Comparison of ENCODE assay signal across 17 cellular contexts in the genomic region with DNA sequence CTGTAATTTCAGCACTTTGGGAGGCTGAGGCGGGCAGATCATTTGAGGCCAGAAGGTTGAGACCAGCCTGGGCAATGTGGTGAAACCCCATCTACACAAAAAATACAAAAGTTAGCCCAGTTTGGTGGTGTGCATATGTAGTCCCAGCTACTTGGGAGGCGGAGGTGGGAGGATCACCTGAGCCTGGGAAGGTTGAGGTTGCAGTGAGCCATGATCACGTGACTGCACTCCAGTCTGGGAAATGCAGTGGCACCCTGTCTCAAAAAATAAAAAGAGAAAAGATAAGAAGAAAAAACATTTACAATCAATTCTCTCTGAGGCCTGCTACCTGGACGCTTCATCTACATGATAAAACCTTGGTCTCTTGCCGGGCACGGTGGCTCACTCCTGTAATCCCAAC. TPM values are rescaled to one million over a fixed set of nuclear protein-coding genes. Genes with fewer than 3 reads are reported as not detected.
DNase-seq lines count a peak whose midpoint lies in the region; ATAC-seq, FAIRE-seq and TF ChIP-seq lines count a peak whose summit lies in the region.
"Had no signal": no experiment of that assay in that cellular context is flagged by ENCODE, and none has a peak within 500 bp of the region (broad histone marks: within the 10 kb centered on the region; RNA-seq: fewer than 3 reads in every experiment).

No MANE protein-coding gene starts in this region.

- H3K27me3 Mint-ChIP-seq in mesothelial cell of epicardium (ENCODE audit: low read depth): no peaks in the 10 kb centered on the region

- TF ChIP-seq RAD21 in HepG2 (CRISPR knock-in tag; IDR thresholded peaks at IDR 0.05) (no peak), K562 (CRISPR knock-in tag; conservative IDR thresholded peaks at IDR 0.05 in 1 of 2, IDR thresholded peaks at IDR 0.05 in 1 of 2) (no peak)

- peaks cover 11% of the 10 kb centered on the region for H3K4me1 Mint-ChIP-seq in mesothelial cell of epicardium

- in situ Hi-C loops in HepG2 (cut with HindIII; ENCODE audit: extremely low pct_ligation_motif_present, low pct_unique_long_range_greater_than_20kb) (loop anchor here (10.0 kb wide), 1 partner anchor 276 kb away; no protein-coding TSS in a partner anchor), K562 (cut with MboI) (loop anchor here (5.0 kb wide), 1 partner anchor 97 kb away; the partner anchor contains the start of gene DPAGT1)

- CTCF ChIA-PET in HepG2 (lab: Yijun Ruan, JAX; ENCODE audit: low intra/inter-chr PET ratio, low total read pairs): no interaction called here
- CTCF ChIA-PET in K562 (lab: Yijun Ruan, JAX; ENCODE audit: low intra/inter-chr PET ratio): interaction anchor here (0.7 kb wide), 1 partner anchor 46 kb away, joined by 3 read pairs; no protein-coding TSS in a partner anchor

- H3K79me2 ChIP-seq in HepG2 (ENCODE audit: insufficient read depth, low read length) (no peaks in the 10 kb centered on the region), K562 (ENCODE audit: control insufficient read depth, insufficient read depth, low read length) (no peaks in the 10 kb centered on the region)

- H3K9ac ChIP-seq in HepG2 (ENCODE audit: insufficient read depth, low read depth, low read length): no peak overlapping the region
- H3K9ac ChIP-seq in K562 (ENCODE audit: insufficient read depth in 1 of 2, low read depth in 2 of 2, low read length in 2 of 2): no peak overlapping the region; a peak in 1 of 4 replicates
- H3K9ac ChIP-seq: BLaER1 had no signal

- TF ChIP-seq POLR2A in HepG2 (IDR thresholded peaks at IDR 0.05; ENCODE audit: insufficient read depth in 1 of 2, low read depth in 2 of 2, low read length in 2 of 2) (no peak), right lobe of liver (IDR thresholded peaks at IDR 0.05) (no peak), K562 (conservative IDR thresholded peaks at IDR 0.05) (no peak)

- H4K20me1 ChIP-seq in HepG2 (ENCODE audit: insufficient read depth, low read length): no peaks in the 10 kb centered on the region
- H4K20me1 ChIP-seq in K562 (replicated peaks; ENCODE audit: control insufficient read depth, insufficient read depth, low read length): no peaks in the 10 kb centered on the region
- H4K20me1 ChIP-seq: BLaER1 had no signal

- no peak overlapping the region for H2AFZ ChIP-seq in HepG2 (ENCODE audit: low read length)
- no peak overlapping the region for H2AFZ ChIP-seq in K562 (ENCODE audit: low read depth, low read length)

- no peak overlapping the region for H3K27ac ChIP-seq in HepG2 (ENCODE audit: extremely low read length, insufficient read depth, low read length)
- no peak overlapping the region for H3K27ac ChIP-seq in right lobe of liver
- H3K27ac ChIP-seq in K562 (ENCODE audit: extremely low read depth, low read depth, low read length): no peak overlapping the region
- peak overlapping the region; percentile 48 for H3K27ac ChIP-seq in neutrophil
- H3K27ac ChIP-seq: BLaER1 had no signal

- TF ChIP-seq EP300 in HepG2 (IDR thresholded peaks at IDR 0.05; ENCODE audit: low read depth in 2 of 2, low read length in 2 of 2) (no peak), HepG2 (CRISPR knock-in tag; IDR thresholded peaks at IDR 0.05; ENCODE audit: borderline replicate concordance) (no peak), K562 (IDR thresholded peaks at IDR 0.05; ENCODE audit: low read length) (no peak)

- intact Hi-C loops in HepG2 (cut with micrococcal nuclease; ENCODE audit: unreplicated experiment) (loop anchor here (5.0 kb wide), 1 partner anchor 92 kb away; the partner anchor contains the start of gene C2CD2L), right lobe of liver (cut with DNase I) (no loop called here), K562 (cut with micrococcal nuclease) (no loop called here)

- 0 out of 2 replicates have a peak overlapping the region, but pooled peaks have one; percentile 27 for H3K4me2 ChIP-seq in HepG2 (ENCODE audit: low read depth, low read length)
- no peak overlapping the region for H3K4me2 ChIP-seq in K562 (ENCODE audit: insufficient read depth, low read length)
- H3K4me2 ChIP-seq: BLaER1 had no signal

- ATAC-seq in HepG2 (no peak), right lobe of liver (no peak), K562 (no peak)
- ATAC-seq: HCT116 had no signal

- WGBS in HepG2 (ENCODE audit: low lambda C conversion rate): 24% methylated on average over 6 of the region's 6 CpGs
- WGBS in right lobe of liver (ENCODE audit: insufficient coverage, low coverage, low lambda C conversion rate, missing lambda C conversion rate): 80% methylated on average over 6 of the region's 6 CpGs
- WGBS in K562 (ENCODE audit: insufficient coverage, low coverage, missing lambda C conversion rate): 67% methylated on average over 6 of the region's 6 CpGs

- FAIRE-seq in HepG2 (lab: Jason Lieb, UNC): no peak
- FAIRE-seq in K562 (lab: Jason Lieb, UNC): no peak

- POLR2A ChIA-PET in HepG2 (lab: Yijun Ruan, JAX): no interaction called here
- POLR2A ChIA-PET in K562 (lab: Yijun Ruan, JAX): no interaction called here

- H3K4me1 ChIP-seq in HepG2 (ENCODE audit: insufficient read depth, low read length) (peaks cover 31% of the 10 kb centered on the region), right lobe of liver (no peaks in the 10 kb centered on the region), K562 (replicated peaks in 1 of 2; ENCODE audit: control insufficient read depth in 2 of 2, insufficient read depth in 2 of 2, low read length in 2 of 2) (peaks cover 0 to 3% of the 10 kb centered on the region in 2 experiments; a peak in 2 of 5 replicates), neutrophil (ENCODE audit: control insufficient read depth in 1 of 2, insufficient read depth in 1 of 2, low read depth in 1 of 2, low read length in 1 of 2) (peaks cover 49 to 50% of the 10 kb centered on the region in 2 experiments)

- H3K27me3 ChIP-seq in HepG2 (ENCODE audit: control insufficient read depth in 1 of 2, insufficient read depth in 2 of 2, low read length in 2 of 2): no peaks in the 10 kb centered on the region
- H3K27me3 ChIP-seq in right lobe of liver: no peaks in the 10 kb centered on the region
- H3K27me3 ChIP-seq in K562 (ENCODE audit: control insufficient read depth in 2 of 2, insufficient read depth in 2 of 2, low read length in 2 of 2): no peaks in the 10 kb centered on the region
- no peaks in the 10 kb centered on the region for H3K27me3 ChIP-seq in neutrophil
- H3K27me3 ChIP-seq: BLaER1 had no signal

- TF ChIP-seq CTCF in HepG2 (CRISPR knock-in tag; IDR thresholded peaks at IDR 0.05): no peak
- TF ChIP-seq CTCF in right lobe of liver (IDR thresholded peaks at IDR 0.05): no peak
- TF ChIP-seq CTCF in K562 (IDR thresholded peaks at IDR 0.05 in 2 of 3, conservative IDR thresholded peaks at IDR 0.05 in 1 of 3; ENCODE audit: insufficient read depth in 2 of 3, low read depth in 1 of 3, low read length in 3 of 3): no peak
- TF ChIP-seq CTCF in neutrophil (IDR thresholded peaks at IDR 0.05): no peak
- TF ChIP-seq CTCF in mesothelial cell of epicardium (IDR thresholded peaks at IDR 0.05; ENCODE audit: unreplicated experiment): no peak

- no peak overlapping the region for H3K4me3 ChIP-seq in HepG2 (replicated peaks in 1 of 3; ENCODE audit: insufficient read depth in 1 of 3, low read depth in 2 of 3, low read length in 3 of 3)
- no peak overlapping the region for H3K4me3 ChIP-seq in right lobe of liver
- no peak overlapping the region for H3K4me3 ChIP-seq in K562
- no peak overlapping the region for H3K4me3 ChIP-seq in neutrophil (ENCODE audit: low read depth in 1 of 2, low read length in 1 of 2)
- H3K4me3 ChIP-seq: BLaER1 had no signal

- no peak overlapping the region for H3K4me3 Mint-ChIP-seq in mesothelial cell of epicardium
- H3K4me3 Mint-ChIP-seq: CD8-positive, alpha-beta memory T cell had no signal

- no peaks in the 10 kb centered on the region for H3K9me1 ChIP-seq in K562 (ENCODE audit: control insufficient read depth, insufficient read depth, low read length)

- no peak for DNase-seq in HepG2 (ENCODE audit: low spot score)
- DNase-seq in right lobe of liver: no peak
- no peak for DNase-seq in K562 (ENCODE audit: extremely low read depth in 1 of 4, low spot score in 3 of 4)
- DNase-seq in NCI-H526 (lab: John Stamatoyannopoulos, UW): no peak
- DNase-seq in NCI-H1092 treated with DMSO at 0.1 percent for 48 hours (lab: John Stamatoyannopoulos, UW): no peak
- DNase-seq in LoVo (ENCODE audit: low spot score): no peak
- DNase-seq in mesothelial cell of epicardium (ENCODE audit: low spot score in 2 of 2, unreplicated experiment in 2 of 2): no peak
- DNase-seq: 8988T; AML-193; CD8-positive, alpha-beta memory T cell; DMS53; GF-D8; IMR-90 had no signal

- H3K36me3 Mint-ChIP-seq in mesothelial cell of epicardium: no peaks in the 10 kb centered on the region
- H3K36me3 Mint-ChIP-seq: CD8-positive, alpha-beta memory T cell had no signal

- no peak overlapping the region for H3K27ac Mint-ChIP-seq in mesothelial cell of epicardium

- H3K9me3 ChIP-seq in HepG2 (ENCODE audit: low read length) (no peaks in the 10 kb centered on the region), right lobe of liver (no peaks in the 10 kb centered on the region), K562 (replicated peaks; ENCODE audit: control insufficient read depth, insufficient read depth, low read depth, low read length) (no peaks in the 10 kb centered on the region), neutrophil (no peaks in the 10 kb centered on the region)
- H3K9me3 ChIP-seq: BLaER1 had no signal

- no peaks in the 10 kb centered on the region for H3K9me3 Mint-ChIP-seq in mesothelial cell of epicardium
- H3K9me3 Mint-ChIP-seq: CD8-positive, alpha-beta memory T cell had no signal

- no TSS peak for BruUV-seq in HepG2 (replicated peaks; lab: Mats Ljungman, UMichigan)
- no TSS peak for BruUV-seq in K562 (replicated peaks; lab: Mats Ljungman, UMichigan)

- H3K36me3 ChIP-seq in HepG2 (replicated peaks in 1 of 2; ENCODE audit: control insufficient read depth in 1 of 2, insufficient read depth in 2 of 2, low read length in 2 of 2) (no peaks in the 10 kb centered on the region), right lobe of liver (no peaks in the 10 kb centered on the region), K562 (ENCODE audit: control insufficient read depth, insufficient read depth, low read length) (no peaks in the 10 kb centered on the region), neutrophil (no peaks in the 10 kb centered on the region)
- H3K36me3 ChIP-seq: BLaER1 had no signal

RNA-seq across cellular contexts. Expression of gene CBL, which starts 7.2 kb away (rescaled TPM):
- total RNA-seq in HepG2 (2016; rRNA removed; fragmentation: Illumina TruSeq; extraction: Trizol) (7.4 and 11.0 TPM in 2 replicates), right lobe of liver (1 to 10 TPM; 3.1 to 7.1 (median 4.6) TPM), K562 (2014; rRNA removed) (5.9 and 6.4 TPM in 2 replicates), K562 (2014; rRNA removed; fragmentation: Illumina TruSeq; extraction: Trizol) (9.9 and 12.1 TPM in 2 replicates), K562 (2015; rRNA removed; fragmentation: Illumina TruSeq; extraction: Trizol) (7.6 and 8.2 TPM in 2 replicates), K562 (2021) (21.9 and 24.9 TPM in 2 replicates), mesothelial cell of epicardium (27.5 to 28.0 TPM (median 27.6 TPM) in 3 replicates)
- total RNA-seq in HepG2 (2016; cell fraction: cytosol; rRNA removed; fragmentation: Illumina TruSeq; extraction: Trizol; ENCODE audit: low read depth): 1.9 TPM in 2 replicates
- total RNA-seq in HepG2 (2016; cell fraction: insoluble cytoplasmic fraction; rRNA removed; fragmentation: Illumina TruSeq; extraction: Trizol): 7.0 and 10.4 TPM in 2 replicates
- total RNA-seq in HepG2 (2016; cell fraction: membrane; rRNA removed; fragmentation: Illumina TruSeq; extraction: Trizol): 3.6 and 3.8 TPM in 2 replicates
- total RNA-seq in HepG2 (2016; cell fraction: nucleus; rRNA removed; fragmentation: Illumina TruSeq; extraction: Trizol): 7.7 and 8.2 TPM in 2 replicates
- polyA plus RNA-seq in HepG2 (2011; rRNA removed) (5.5 and 6.6 TPM in 2 replicates), K562 (2011; rRNA removed) (14.4 and 15.6 TPM in 2 replicates), K562 (2014; fragmentation: Illumina TruSeq; extraction: Trizol) (17.6 and 18.8 TPM in 2 replicates), K562 (2014; fragmentation: Nextera tagmentation; extraction: Ambion mirVana) (1 to 10 TPM; 3.2 to 6.2 TPM), K562 (2014; rRNA removed) (10.7 and 10.9 TPM in 2 replicates)
- polyA plus RNA-seq in HepG2 (2011; cell fraction: cytosol; rRNA removed): 3.7 and 5.6 TPM in 2 replicates
- polyA plus RNA-seq in HepG2 (2011; cell fraction: nucleus; rRNA removed): 5.9 and 7.4 TPM in 2 replicates
- polyA plus RNA-seq in HepG2 (2012): 4.8 and 5.0 TPM in 2 replicates
- 0.28 and 0.44 TPM in 2 replicates for polyA plus RNA-seq in HepG2 (2016; cell fraction: cytosol; fragmentation: Illumina TruSeq; extraction: Trizol; ENCODE audit: low read depth)
- polyA plus RNA-seq in HepG2 (2016; cell fraction: insoluble cytoplasmic fraction; fragmentation: Illumina TruSeq; extraction: Trizol; ENCODE audit: low read depth): 7.1 and 7.8 TPM in 2 replicates
- 0.90 and 0.94 TPM in 2 replicates for polyA plus RNA-seq in HepG2 (2016; cell fraction: membrane; fragmentation: Illumina TruSeq; extraction: Trizol; ENCODE audit: low read depth)
- 7.5 and 8.7 TPM in 2 replicates for polyA plus RNA-seq in HepG2 (2016; cell fraction: nucleus; fragmentation: Illumina TruSeq; extraction: Trizol; ENCODE audit: insufficient read depth, low read depth)
- 8.8 and 10.6 TPM in 2 replicates for polyA minus RNA-seq in HepG2 (2011; rRNA and poly(A)+ RNA removed; ENCODE audit: low replicate concordance)
- polyA minus RNA-seq in HepG2 (2011; cell fraction: cytosol; rRNA and poly(A)+ RNA removed): 7.7 and 9.4 TPM in 2 replicates
- polyA minus RNA-seq in HepG2 (2011; cell fraction: nucleus; rRNA and poly(A)+ RNA removed): 8.6 and 11.1 TPM in 2 replicates
- 15.7 and 23.8 TPM in 2 replicates for total RNA-seq in K562 (2011; cell fraction: chromatin; rRNA removed; ENCODE audit: low replicate concordance)
- 8.8 and 10.0 TPM in 2 replicates for total RNA-seq in K562 (2011; cell fraction: nucleolus; rRNA removed)
- 17.2 and 25.5 TPM in 2 replicates for total RNA-seq in K562 (2011; cell fraction: nucleoplasm; rRNA removed)
- 9.2 and 15.0 TPM in 2 replicates for polyA plus RNA-seq in K562 (2011; cell fraction: cytosol; rRNA removed)
- polyA plus RNA-seq in K562 (2011; cell fraction: nucleus; rRNA removed): 15.6 and 18.5 TPM in 2 replicates
- 9.6 and 11.7 TPM in 2 replicates for polyA plus RNA-seq in K562 (2012)
- polyA minus RNA-seq in K562 (2011; rRNA and poly(A)+ RNA removed): 22.5 and 22.6 TPM in 2 replicates
- polyA minus RNA-seq in K562 (2011; cell fraction: cytosol; rRNA and poly(A)+ RNA removed): 15.1 and 17.8 TPM in 2 replicates
- polyA minus RNA-seq in K562 (2011; cell fraction: nucleus; rRNA and poly(A)+ RNA removed): 8.1 and 11.1 TPM in 2 replicates

RNA-seq across cellular contexts. Expression of gene NHERF4, which starts 13.7 kb away (rescaled TPM):
- 0.24 TPM in 1 of 2 replicates, not detected in the other for total RNA-seq in HepG2 (2016; rRNA removed; fragmentation: Illumina TruSeq; extraction: Trizol)
- total RNA-seq in HepG2 (2016; cell fraction: cytosol; rRNA removed; fragmentation: Illumina TruSeq; extraction: Trizol; ENCODE audit: low read depth): not detected in 2 replicates
- total RNA-seq in HepG2 (2016; cell fraction: insoluble cytoplasmic fraction; rRNA removed; fragmentation: Illumina TruSeq; extraction: Trizol): 0.11 TPM in 1 of 2 replicates, not detected in the other
- not detected in 2 replicates for total RNA-seq in HepG2 (2016; cell fraction: membrane; rRNA removed; fragmentation: Illumina TruSeq; extraction: Trizol)
- 0.16 TPM in 1 of 2 replicates, not detected in the other for total RNA-seq in HepG2 (2016; cell fraction: nucleus; rRNA removed; fragmentation: Illumina TruSeq; extraction: Trizol)
- 0.12 and 0.38 TPM in 2 replicates for polyA plus RNA-seq in HepG2 (2011; rRNA removed)
- not detected in 2 replicates for polyA plus RNA-seq in HepG2 (2011; cell fraction: cytosol; rRNA removed)
- 0.42 and 1.1 TPM in 2 replicates for polyA plus RNA-seq in HepG2 (2011; cell fraction: nucleus; rRNA removed)
- 0.19 TPM in 1 of 2 replicates, not detected in the other for polyA plus RNA-seq in HepG2 (2012)
- polyA plus RNA-seq in HepG2 (2016; cell fraction: cytosol; fragmentation: Illumina TruSeq; extraction: Trizol; ENCODE audit: low read depth): not detected in 2 replicates
- not detected in 2 replicates for polyA plus RNA-seq in HepG2 (2016; cell fraction: insoluble cytoplasmic fraction; fragmentation: Illumina TruSeq; extraction: Trizol; ENCODE audit: low read depth)
- polyA plus RNA-seq in HepG2 (2016; cell fraction: membrane; fragmentation: Illumina TruSeq; extraction: Trizol; ENCODE audit: low read depth): not detected in 2 replicates
- polyA plus RNA-seq in HepG2 (2016; cell fraction: nucleus; fragmentation: Illumina TruSeq; extraction: Trizol; ENCODE audit: insufficient read depth, low read depth): 1.5 and 1.7 TPM in 2 replicates
- 0.33 and 0.54 TPM in 2 replicates for polyA minus RNA-seq in HepG2 (2011; rRNA and poly(A)+ RNA removed; ENCODE audit: low replicate concordance)
- not detected in 2 replicates for polyA minus RNA-seq in HepG2 (2011; cell fraction: cytosol; rRNA and poly(A)+ RNA removed)
- 0.62 and 0.77 TPM in 2 replicates for polyA minus RNA-seq in HepG2 (2011; cell fraction: nucleus; rRNA and poly(A)+ RNA removed)
- total RNA-seq in right lobe of liver: under 1 TPM in 1 of 6 experiments, not detected in 5; 0.32 TPM
- total RNA-seq in K562 (2011; cell fraction: chromatin; rRNA removed; ENCODE audit: low replicate concordance): not detected in 2 replicates
- not detected in 2 replicates for total RNA-seq in K562 (2011; cell fraction: nucleolus; rRNA removed)
- not detected in 2 replicates for total RNA-seq in K562 (2011; cell fraction: nucleoplasm; rRNA removed)
- not detected in 2 replicates for total RNA-seq in K562 (2014; rRNA removed)
- not detected in 2 replicates for total RNA-seq in K562 (2014; rRNA removed; fragmentation: Illumina TruSeq; extraction: Trizol)
- not detected in 2 replicates for total RNA-seq in K562 (2015; rRNA removed; fragmentation: Illumina TruSeq; extraction: Trizol)
- total RNA-seq in K562 (2021): not detected in 2 replicates
- not detected in 2 replicates for polyA plus RNA-seq in K562 (2011; rRNA removed)
- polyA plus RNA-seq in K562 (2011; cell fraction: cytosol; rRNA removed): not detected in 2 replicates
- polyA plus RNA-seq in K562 (2011; cell fraction: nucleus; rRNA removed): not detected in 2 replicates
- not detected in 2 replicates for polyA plus RNA-seq in K562 (2012)
- not detected in 2 replicates for polyA plus RNA-seq in K562 (2014; fragmentation: Illumina TruSeq; extraction: Trizol)
- polyA plus RNA-seq in K562 (2014; fragmentation: Nextera tagmentation; extraction: Ambion mirVana): not detected
- polyA plus RNA-seq in K562 (2014; rRNA removed): not detected in 2 replicates
- not detected in 2 replicates for polyA minus RNA-seq in K562 (2011; rRNA and poly(A)+ RNA removed)
- not detected in 2 replicates for polyA minus RNA-seq in K562 (2011; cell fraction: cytosol; rRNA and poly(A)+ RNA removed)
- not detected in 2 replicates for polyA minus RNA-seq in K562 (2011; cell fraction: nucleus; rRNA and poly(A)+ RNA removed)
- 0.42 to 0.67 TPM (median 0.66 TPM) in 3 replicates for total RNA-seq in mesothelial cell of epicardium
- total RNA-seq: H4, IMR-90 had no signal
- polyA plus RNA-seq: CD8-positive, alpha-beta memory T cell; IMR-90 had no signal

RNA-seq across cellular contexts. Expression of gene NLRX1, which starts 30.4 kb away (rescaled TPM):
- total RNA-seq in HepG2 (2016; rRNA removed; fragmentation: Illumina TruSeq; extraction: Trizol) (6.8 and 11.0 TPM in 2 replicates), right lobe of liver (10 to 100 TPM in 4 of 6 experiments, 1 to 10 TPM in 2; 8.1 to 13.2 (median 10.9) TPM), K562 (2014; rRNA removed) (1.3 and 1.4 TPM in 2 replicates), K562 (2014; rRNA removed; fragmentation: Illumina TruSeq; extraction: Trizol) (0.19 and 0.22 TPM in 2 replicates), K562 (2015; rRNA removed; fragmentation: Illumina TruSeq; extraction: Trizol) (0.34 and 0.69 TPM in 2 replicates), K562 (2021) (2.1 and 2.3 TPM in 2 replicates), mesothelial cell of epicardium (21.2 to 21.9 TPM (median 21.8 TPM) in 3 replicates)
- total RNA-seq in HepG2 (2016; cell fraction: cytosol; rRNA removed; fragmentation: Illumina TruSeq; extraction: Trizol; ENCODE audit: low read depth): 1.4 and 3.1 TPM in 2 replicates
- 5.5 and 10.0 TPM in 2 replicates for total RNA-seq in HepG2 (2016; cell fraction: insoluble cytoplasmic fraction; rRNA removed; fragmentation: Illumina TruSeq; extraction: Trizol)
- 5.9 and 7.2 TPM in 2 replicates for total RNA-seq in HepG2 (2016; cell fraction: membrane; rRNA removed; fragmentation: Illumina TruSeq; extraction: Trizol)
- 7.8 and 11.2 TPM in 2 replicates for total RNA-seq in HepG2 (2016; cell fraction: nucleus; rRNA removed; fragmentation: Illumina TruSeq; extraction: Trizol)
- polyA plus RNA-seq in HepG2 (2011; rRNA removed) (8.7 and 11.6 TPM in 2 replicates), K562 (2011; rRNA removed) (0.55 and 1.4 TPM in 2 replicates), K562 (2014; fragmentation: Illumina TruSeq; extraction: Trizol) (0.49 and 1.1 TPM in 2 replicates), K562 (2014; fragmentation: Nextera tagmentation; extraction: Ambion mirVana) (under 1 TPM; 0.04 to 0.06 TPM), K562 (2014; rRNA removed) (1.1 and 2.1 TPM in 2 replicates)
- 8.3 and 12.6 TPM in 2 replicates for polyA plus RNA-seq in HepG2 (2011; cell fraction: cytosol; rRNA removed)
- 22.0 and 23.5 TPM in 2 replicates for polyA plus RNA-seq in HepG2 (2011; cell fraction: nucleus; rRNA removed)
- 6.1 and 6.9 TPM in 2 replicates for polyA plus RNA-seq in HepG2 (2012)
- polyA plus RNA-seq in HepG2 (2016; cell fraction: cytosol; fragmentation: Illumina TruSeq; extraction: Trizol; ENCODE audit: low read depth): 1.3 and 1.4 TPM in 2 replicates
- polyA plus RNA-seq in HepG2 (2016; cell fraction: insoluble cytoplasmic fraction; fragmentation: Illumina TruSeq; extraction: Trizol; ENCODE audit: low read depth): 6.2 and 9.2 TPM in 2 replicates
- 4.5 and 4.6 TPM in 2 replicates for polyA plus RNA-seq in HepG2 (2016; cell fraction: membrane; fragmentation: Illumina TruSeq; extraction: Trizol; ENCODE audit: low read depth)
- 16.4 and 17.6 TPM in 2 replicates for polyA plus RNA-seq in HepG2 (2016; cell fraction: nucleus; fragmentation: Illumina TruSeq; extraction: Trizol; ENCODE audit: insufficient read depth, low read depth)
- 17.5 and 38.5 TPM in 2 replicates for polyA minus RNA-seq in HepG2 (2011; rRNA and poly(A)+ RNA removed; ENCODE audit: low replicate concordance)
- 9.4 and 12.5 TPM in 2 replicates for polyA minus RNA-seq in HepG2 (2011; cell fraction: cytosol; rRNA and poly(A)+ RNA removed)
- polyA minus RNA-seq in HepG2 (2011; cell fraction: nucleus; rRNA and poly(A)+ RNA removed): 8.4 and 9.0 TPM in 2 replicates
- 0.86 and 3.6 TPM in 2 replicates for total RNA-seq in K562 (2011; cell fraction: chromatin; rRNA removed; ENCODE audit: low replicate concordance)
- 1.8 and 3.5 TPM in 2 replicates for total RNA-seq in K562 (2011; cell fraction: nucleolus; rRNA removed)
- 1.1 and 1.3 TPM in 2 replicates for total RNA-seq in K562 (2011; cell fraction: nucleoplasm; rRNA removed)
- polyA plus RNA-seq in K562 (2011; cell fraction: cytosol; rRNA removed): 0.81 and 4.1 TPM in 2 replicates
- 0.76 and 5.1 TPM in 2 replicates for polyA plus RNA-seq in K562 (2011; cell fraction: nucleus; rRNA removed)
- polyA plus RNA-seq in K562 (2012): 1.0 and 2.3 TPM in 2 replicates
- polyA minus RNA-seq in K562 (2011; rRNA and poly(A)+ RNA removed): 0.27 and 1.2 TPM in 2 replicates
- 1.4 and 3.4 TPM in 2 replicates for polyA minus RNA-seq in K562 (2011; cell fraction: cytosol; rRNA and poly(A)+ RNA removed)
- polyA minus RNA-seq in K562 (2011; cell fraction: nucleus; rRNA and poly(A)+ RNA removed): 0.67 and 2.3 TPM in 2 replicates

RNA-seq across cellular contexts. Expression of gene ABCG4, which starts 50.1 kb away (rescaled TPM):
- total RNA-seq in HepG2 (2016; rRNA removed; fragmentation: Illumina TruSeq; extraction: Trizol) (not detected in 2 replicates), right lobe of liver (under 1 TPM in 4 of 6 experiments, not detected in 2; 0.04 to 0.22 (median 0.09) TPM), K562 (2014; rRNA removed) (0.09 TPM in 1 of 2 replicates, not detected in the other), K562 (2014; rRNA removed; fragmentation: Illumina TruSeq; extraction: Trizol) (not detected in 2 replicates), K562 (2015; rRNA removed; fragmentation: Illumina TruSeq; extraction: Trizol) (not detected in 2 replicates), K562 (2021) (0.11 and 0.13 TPM in 2 replicates), mesothelial cell of epicardium (1.9 to 2.6 TPM (median 2.0 TPM) in 3 replicates)
- not detected in 2 replicates for total RNA-seq in HepG2 (2016; cell fraction: cytosol; rRNA removed; fragmentation: Illumina TruSeq; extraction: Trizol; ENCODE audit: low read depth)
- total RNA-seq in HepG2 (2016; cell fraction: insoluble cytoplasmic fraction; rRNA removed; fragmentation: Illumina TruSeq; extraction: Trizol): not detected in 2 replicates
- not detected in 2 replicates for total RNA-seq in HepG2 (2016; cell fraction: membrane; rRNA removed; fragmentation: Illumina TruSeq; extraction: Trizol)
- total RNA-seq in HepG2 (2016; cell fraction: nucleus; rRNA removed; fragmentation: Illumina TruSeq; extraction: Trizol): not detected in 2 replicates
- polyA plus RNA-seq in HepG2 (2011; rRNA removed) (not detected in 2 replicates), K562 (2011; rRNA removed) (0.04 and 0.08 TPM in 2 replicates), K562 (2014; fragmentation: Illumina TruSeq; extraction: Trizol) (0.07 and 0.11 TPM in 2 replicates), K562 (2014; fragmentation: Nextera tagmentation; extraction: Ambion mirVana) (not detected), K562 (2014; rRNA removed) (0.03 and 0.05 TPM in 2 replicates)
- not detected in 2 replicates for polyA plus RNA-seq in HepG2 (2011; cell fraction: cytosol; rRNA removed)
- 0.05 TPM in 1 of 2 replicates, not detected in the other for polyA plus RNA-seq in HepG2 (2011; cell fraction: nucleus; rRNA removed)
- polyA plus RNA-seq in HepG2 (2012): not detected in 2 replicates
- polyA plus RNA-seq in HepG2 (2016; cell fraction: cytosol; fragmentation: Illumina TruSeq; extraction: Trizol; ENCODE audit: low read depth): not detected in 2 replicates
- not detected in 2 replicates for polyA plus RNA-seq in HepG2 (2016; cell fraction: insoluble cytoplasmic fraction; fragmentation: Illumina TruSeq; extraction: Trizol; ENCODE audit: low read depth)
- polyA plus RNA-seq in HepG2 (2016; cell fraction: membrane; fragmentation: Illumina TruSeq; extraction: Trizol; ENCODE audit: low read depth): not detected in 2 replicates
- polyA plus RNA-seq in HepG2 (2016; cell fraction: nucleus; fragmentation: Illumina TruSeq; extraction: Trizol; ENCODE audit: insufficient read depth, low read depth): not detected in 2 replicates
- polyA minus RNA-seq in HepG2 (2011; rRNA and poly(A)+ RNA removed; ENCODE audit: low replicate concordance): 0.52 TPM in 1 of 2 replicates, not detected in the other
- not detected in 2 replicates for polyA minus RNA-seq in HepG2 (2011; cell fraction: cytosol; rRNA and poly(A)+ RNA removed)
- not detected in 2 replicates for polyA minus RNA-seq in HepG2 (2011; cell fraction: nucleus; rRNA and poly(A)+ RNA removed)
- 0.37 and 1.3 TPM in 2 replicates for total RNA-seq in K562 (2011; cell fraction: chromatin; rRNA removed; ENCODE audit: low replicate concordance)
- 0.13 and 0.50 TPM in 2 replicates for total RNA-seq in K562 (2011; cell fraction: nucleolus; rRNA removed)
- 0.66 and 0.99 TPM in 2 replicates for total RNA-seq in K562 (2011; cell fraction: nucleoplasm; rRNA removed)
- 0.04 and 0.12 TPM in 2 replicates for polyA plus RNA-seq in K562 (2011; cell fraction: cytosol; rRNA removed)
- polyA plus RNA-seq in K562 (2011; cell fraction: nucleus; rRNA removed): 0.59 and 0.63 TPM in 2 replicates
- polyA plus RNA-seq in K562 (2012): 0.13 TPM in 1 of 2 replicates, not detected in the other
- polyA minus RNA-seq in K562 (2011; rRNA and poly(A)+ RNA removed): 0.11 and 0.21 TPM in 2 replicates
- polyA minus RNA-seq in K562 (2011; cell fraction: cytosol; rRNA and poly(A)+ RNA removed): not detected in 2 replicates
- polyA minus RNA-seq in K562 (2011; cell fraction: nucleus; rRNA and poly(A)+ RNA removed): 0.33 and 0.54 TPM in 2 replicates
- polyA plus RNA-seq: CD8-positive, alpha-beta memory T cell had no signal

Comparison
In these comparisons a context has a peak if more than half of its experiments do, and no peak if none do; other contexts are left out.
1. Of the 241 proteins assayed by ChIP-seq in both HepG2 and K562: peak only in HepG2: BHLHE40; only in K562: TFE3; in both: RAD51 and USF2; in neither: 236; mixed calls (peak in some experiments, not most) for 1.